8 cellular contexts compared by ENCODE assay signal in genomic region chr2:105235388-105236059, GRCh38. TPM values are rescaled to one million over a fixed set of nuclear protein-coding genes. Genes with fewer than 3 reads are reported as not detected.
DNase-seq lines count a peak whose midpoint lies in the region; ATAC-seq and TF ChIP-seq lines count a peak whose summit lies in the region.

No MANE protein-coding gene starts in this region.

- POLR2A ChIA-PET in HEK293 (lab: Yijun Ruan, JAX) = no interaction called here

- WGBS in hepatocyte (ENCODE audit: low lambda C conversion rate, missing lambda C conversion rate) = 18% methylated on average over 12 of the region's 12 CpGs

- H2AFZ ChIP-seq in hepatocyte = no peak overlapping the region

- CTCF ChIA-PET in HEK293 (lab: Yijun Ruan, JAX) = interaction anchor here (0.5 to 15.0 kb wide), 35 partner anchors 8 to 1310 kb away, joined by 3 to 343 read pairs (median 3); partner anchors contain the start of gene TGFBRAP1

- H3K79me2 ChIP-seq in hepatocyte = no peaks in the 10 kb centered on the region

- H3K4me3 ChIP-seq in HEK293 (ENCODE audit: low read depth, low read length) (no peak overlapping the region), hepatocyte (no peak overlapping the region)

- peak; percentile 67 for ATAC-seq in sciatic nerve

- H3K27ac ChIP-seq in HEK293 (ENCODE audit: extremely low read depth, low read depth, low read length) = no peak overlapping the region
- no peak overlapping the region for H3K27ac ChIP-seq in hepatocyte

- TF ChIP-seq CTCF in HEK293 (tag by site-specific recombination; IDR thresholded peaks at IDR 0.05) (0 out of 2 replicates have a peak, but pooled peaks have one; percentile 36), hepatocyte (IDR thresholded peaks at IDR 0.05; ENCODE audit: poor library complexity) (peak; percentile 83)

- H3K9me2 ChIP-seq in hepatocyte (replicated peaks; ENCODE audit: insufficient read depth) = no peaks in the 10 kb centered on the region

- H3K36me3 ChIP-seq in HEK293 (ENCODE audit: control insufficient read depth in 2 of 2, insufficient read depth in 1 of 2, low read length in 2 of 2) (no peaks in the 10 kb centered on the region), hepatocyte (replicated peaks; ENCODE audit: insufficient read depth, low read depth) (no peaks in the 10 kb centered on the region)

- intact Hi-C loops in sciatic nerve (cut with DNase I) = loop anchor here (10.0 kb wide), 1 partner anchor 121 kb away; no protein-coding TSS in a partner anchor

- no peaks in the 10 kb centered on the region for H4K20me1 ChIP-seq in hepatocyte (ENCODE audit: insufficient read depth, poor library complexity, severe bottlenecking)

- DNase-seq in ELF-1 (ENCODE audit: low read depth, low spot score) (peak; percentile 88), NCI-H128 (lab: John Stamatoyannopoulos, UW; ENCODE audit: unreplicated experiment) (peak; percentile 59), T follicular helper cell (ENCODE audit: low read depth) (peak; percentile 19), amniotic stem cell (lab: John Stamatoyannopoulos, UW) (peak; percentile 86), hepatocyte (ENCODE audit: low spot score) (peak; percentile 92), sciatic nerve (ENCODE audit: low spot score) (peak; percentile 82), cerebellar nuclear complex (lab: John Stamatoyannopoulos, UW) (no peak)

- no peak overlapping the region for H3K4me2 ChIP-seq in hepatocyte

- H3K4me1 ChIP-seq in HEK293 (ENCODE audit: control insufficient read depth, insufficient read depth, low read length) (no peaks in the 10 kb centered on the region), hepatocyte (ENCODE audit: insufficient read depth) (no peaks in the 10 kb centered on the region)

- H3K9me3 ChIP-seq in HEK293 (ENCODE audit: control insufficient read depth, insufficient read depth, low read depth, low read length) = no peaks in the 10 kb centered on the region
- no peaks in the 10 kb centered on the region for H3K9me3 ChIP-seq in hepatocyte (ENCODE audit: low read depth)

- H3K27me3 ChIP-seq in hepatocyte = no peaks in the 10 kb centered on the region

TF ChIP-seq in HEK293, 187 proteins besides CTCF, POLR2A, EP300 and RAD21:
- TF ChIP-seq ZNF629 (tag by site-specific recombination; IDR thresholded peaks at IDR 0.05) (0 out of 2 replicates have a peak, but pooled peaks have one; percentile 18), ZNF510 (tag by site-specific recombination; IDR thresholded peaks at IDR 0.05; ENCODE audit: insufficient replicate concordance) (peak; percentile 24), ZNF654 (tag by site-specific recombination; IDR thresholded peaks at IDR 0.05; ENCODE audit: low read depth) (peak; percentile 54), TRIM28 (IDR thresholded peaks at IDR 0.05; ENCODE audit: borderline replicate concordance, low read length) (peak; percentile 66), ZNF10 (tag by site-specific recombination; IDR thresholded peaks at IDR 0.05) (no peak), ZNF768 (tag by site-specific recombination; IDR thresholded peaks at IDR 0.05) (no peak), ZNF558 (tag by site-specific recombination; IDR thresholded peaks at IDR 0.05) (0 out of 2 replicates have a peak, but pooled peaks have one; percentile 32), ZFHX2 (tag by site-specific recombination; conservative IDR thresholded peaks at IDR 0.05) (0 out of 2 replicates have a peak, but pooled peaks have one; percentile 24), ATF2 (tag by site-specific recombination; IDR thresholded peaks at IDR 0.05; ENCODE audit: low read depth) (no peak)

RNA-seq across cellular contexts. Expression of gene GPR45, which starts 6.0 kb away (rescaled TPM):
- not detected in 2 replicates for total RNA-seq in hepatocyte
- polyA plus RNA-seq in hepatocyte = 0.23 TPM in 1 of 2 replicates, not detected in the other
- not detected for total RNA-seq in sciatic nerve

Comparison
In these comparisons a context has a peak if more than half of its experiments do, and no peak if none do; other contexts are left out.
1. DNase-seq: peak in ELF-1 (single experiment), NCI-H128 (single experiment), T follicular helper cell (single experiment), amniotic stem cell (single experiment), hepatocyte (single experiment) and sciatic nerve (single experiment); none in cerebellar nuclear complex (0 of 2).